Comparison of ENCODE assay signal across 3 cellular contexts in the genomic region with DNA sequence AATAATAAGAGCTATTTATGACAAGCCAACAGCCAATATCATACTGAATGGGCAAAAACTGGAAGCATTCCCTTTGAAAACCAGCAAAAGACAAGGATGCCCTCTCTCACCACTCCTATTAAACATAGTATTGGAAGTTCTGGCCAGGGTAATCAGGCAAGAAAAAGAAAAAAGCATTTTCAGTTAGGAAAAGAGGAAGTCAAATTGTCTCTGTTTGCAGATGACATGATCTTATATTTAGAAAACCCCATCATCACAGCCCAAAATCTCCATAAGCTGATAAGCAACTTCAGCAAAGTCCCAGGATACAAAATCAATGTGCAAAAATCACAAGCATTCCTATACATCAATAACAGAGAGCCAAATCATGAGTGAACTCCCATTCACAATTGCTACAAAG. TPM values are rescaled to one million over a fixed set of nuclear protein-coding genes. Genes with fewer than 3 reads are reported as not detected.
"Had no signal": no experiment of that assay in that cellular context is flagged by ENCODE, and none has a peak within 500 bp of the region (broad histone marks: within the 10 kb centered on the region; RNA-seq: fewer than 3 reads in every experiment).

No MANE protein-coding gene starts in this region.

RNA-seq across cellular contexts. Expression of gene IGSF10, which starts 27.0 kb away (rescaled TPM):
- total RNA-seq: GM23248, HepG2 had no signal
- polyA plus RNA-seq: IgD-negative memory B cell had no signal
